In genomic region chr19:41305923-41306322, GRCh38 we compare ENCODE assay signal across 14 cellular contexts. TPM values are rescaled to one million over a fixed set of nuclear protein-coding genes. Genes with fewer than 3 reads are reported as not detected.
DNase-seq lines count a peak whose midpoint lies in the region; ATAC-seq and TF ChIP-seq lines count a peak whose summit lies in the region.
"Had no signal": no experiment of that assay in that cellular context is flagged by ENCODE, and none has a peak within 500 bp of the region (broad histone marks: within the 10 kb centered on the region; RNA-seq: fewer than 3 reads in every experiment).

No MANE protein-coding gene starts in this region.

- DNase-seq in activated CD8-positive, alpha-beta memory T cell treated with anti-CD3 and anti-CD28 coated beads, Interleukin-2, amount 10 ng/mL, durations not matched to agents 7 days and 5 days = no peak
- DNase-seq in activated CD8-positive, alpha-beta memory T cell treated with anti-CD3 and anti-CD28 coated beads, Interleukin-2, amount 50 U/mL, for 48 hours = no peak
- DNase-seq: left ventricle myocardium superior, NCI-H2029 treated with DMSO at 0.1 percent for 48 hours, NCI-H774, RPMI8226, substantia nigra, T1000 had no signal

- H3K9me3 Mint-ChIP-seq in activated CD8-positive, alpha-beta memory T cell treated with anti-CD3 and anti-CD28 coated beads, Interleukin-2, amount 10 ng/mL, durations not matched to agents 7 days and 5 days (ENCODE audit: low read depth) = no peaks in the 10 kb centered on the region
- H3K9me3 Mint-ChIP-seq in dendritic cell treated with granulocyte-macrophage colony-stimulating factor and Interleukin-4, amounts not matched to agents 40 ng/mL and 50 ng/mL, for 4 days = no peaks in the 10 kb centered on the region
- no peaks in the 10 kb centered on the region for H3K9me3 Mint-ChIP-seq in stimulated activated memory B cell treated with anti-CD40 and anti-IgM and Interleukin-4, amounts not matched to agents 10 μg/mL and 1 μg/mL and 100 μg/mL, for 72 hours

- intact Hi-C loops in dendritic cell treated with granulocyte-macrophage colony-stimulating factor and Interleukin-4, amounts not matched to agents 40 ng/mL and 50 ng/mL, for 4 days (cut with micrococcal nuclease) = loop anchor here (5.0 kb wide), 1 partner anchor 149 kb away; no protein-coding TSS in a partner anchor

- no peaks in the 10 kb centered on the region for H3K9me3 ChIP-seq in Loucy (ENCODE audit: insufficient read depth, low read depth, low read length)

- peaks cover 32% of the 10 kb centered on the region for H4K20me1 ChIP-seq in Loucy (ENCODE audit: insufficient read depth, low read length, poor library complexity, severe bottlenecking)

- no peak overlapping the region for H3K4me3 ChIP-seq in Loucy (ENCODE audit: low read length, poor library complexity, severe bottlenecking)

- no peaks in the 10 kb centered on the region for H3K9me2 ChIP-seq in Loucy (replicated peaks; ENCODE audit: low read depth, low read length)

- no peak for ATAC-seq in activated CD8-positive, alpha-beta memory T cell treated with anti-CD3 and anti-CD28 coated beads, Interleukin-2, amount 10 ng/mL, durations not matched to agents 7 days and 5 days
- no peak for ATAC-seq in stimulated activated memory B cell treated with anti-CD40 and anti-IgM and Interleukin-4, amounts not matched to agents 10 μg/mL and 1 μg/mL and 100 μg/mL, for 72 hours
- ATAC-seq in GM19351 (IDR thresholded peaks at IDR 0.05; ENCODE audit: unreplicated experiment) (no peak), HG02610 (IDR thresholded peaks at IDR 0.05; ENCODE audit: unreplicated experiment) (no peak), HG03025 (IDR thresholded peaks at IDR 0.05; ENCODE audit: low FRiP score, unreplicated experiment) (no peak)
- ATAC-seq: left ventricle myocardium superior had no signal

- H2AFZ ChIP-seq in Loucy (ENCODE audit: low read length) = no peak overlapping the region

- peaks cover 87% of the 10 kb centered on the region for H3K4me1 Mint-ChIP-seq in activated CD8-positive, alpha-beta memory T cell treated with anti-CD3 and anti-CD28 coated beads, Interleukin-2, amount 10 ng/mL, durations not matched to agents 7 days and 5 days
- H3K4me1 Mint-ChIP-seq in dendritic cell treated with granulocyte-macrophage colony-stimulating factor and Interleukin-4, amounts not matched to agents 40 ng/mL and 50 ng/mL, for 4 days (ENCODE audit: low read depth) = peaks cover 74% of the 10 kb centered on the region
- H3K4me1 Mint-ChIP-seq in stimulated activated memory B cell treated with anti-CD40 and anti-IgM and Interleukin-4, amounts not matched to agents 10 μg/mL and 1 μg/mL and 100 μg/mL, for 72 hours = peaks cover 71% of the 10 kb centered on the region

- peak overlapping the region; percentile 68 for H3K4me2 ChIP-seq in Loucy (ENCODE audit: low read depth, low read length, poor library complexity, severe bottlenecking)

- peak overlapping the region; percentile 94 for H3K27ac Mint-ChIP-seq in activated CD8-positive, alpha-beta memory T cell treated with anti-CD3 and anti-CD28 coated beads, Interleukin-2, amount 10 ng/mL, durations not matched to agents 7 days and 5 days
- H3K27ac Mint-ChIP-seq in dendritic cell treated with granulocyte-macrophage colony-stimulating factor and Interleukin-4, amounts not matched to agents 40 ng/mL and 50 ng/mL, for 4 days = peak overlapping the region; percentile 98
- peak overlapping the region; percentile 99 for H3K27ac Mint-ChIP-seq in stimulated activated memory B cell treated with anti-CD40 and anti-IgM and Interleukin-4, amounts not matched to agents 10 μg/mL and 1 μg/mL and 100 μg/mL, for 72 hours

- peaks cover 6% of the 10 kb centered on the region; the same call in 1 of the 2 replicates for H3F3A ChIP-seq in Loucy (ENCODE audit: low read depth)

- no peak overlapping the region for H3K9ac ChIP-seq in Loucy (ENCODE audit: low read depth, low read length, poor library complexity, severe bottlenecking)

- no peak for TF ChIP-seq CTCF in Loucy (conservative IDR thresholded peaks at IDR 0.05; ENCODE audit: low read length)

- CTCF ChIA-PET in activated CD8-positive, alpha-beta memory T cell treated with anti-CD3 and anti-CD28 coated beads, Interleukin-2, amount 10 ng/mL, durations not matched to agents 7 days and 5 days (lab: Charles Lee) = interaction anchor here (0.7 to 11.7 kb wide), 4 partner anchors 17 to 50 kb away, joined by 3 to 110 read pairs (median 4); partner anchors contain the start of gene HNRNPUL1

- no peaks in the 10 kb centered on the region for H3K27me3 Mint-ChIP-seq in activated CD8-positive, alpha-beta memory T cell treated with anti-CD3 and anti-CD28 coated beads, Interleukin-2, amount 10 ng/mL, durations not matched to agents 7 days and 5 days
- no peaks in the 10 kb centered on the region for H3K27me3 Mint-ChIP-seq in dendritic cell treated with granulocyte-macrophage colony-stimulating factor and Interleukin-4, amounts not matched to agents 40 ng/mL and 50 ng/mL, for 4 days
- H3K27me3 Mint-ChIP-seq in stimulated activated memory B cell treated with anti-CD40 and anti-IgM and Interleukin-4, amounts not matched to agents 10 μg/mL and 1 μg/mL and 100 μg/mL, for 72 hours = no peaks in the 10 kb centered on the region

- peaks cover 14% of the 10 kb centered on the region for H3K79me2 ChIP-seq in Loucy (ENCODE audit: insufficient read depth, low read length)

- H3K4me3 Mint-ChIP-seq in activated CD8-positive, alpha-beta memory T cell treated with anti-CD3 and anti-CD28 coated beads, Interleukin-2, amount 10 ng/mL, durations not matched to agents 7 days and 5 days = peak overlapping the region; percentile 60
- H3K4me3 Mint-ChIP-seq in dendritic cell treated with granulocyte-macrophage colony-stimulating factor and Interleukin-4, amounts not matched to agents 40 ng/mL and 50 ng/mL, for 4 days = no peak overlapping the region
- H3K4me3 Mint-ChIP-seq in stimulated activated memory B cell treated with anti-CD40 and anti-IgM and Interleukin-4, amounts not matched to agents 10 μg/mL and 1 μg/mL and 100 μg/mL, for 72 hours = no peak overlapping the region

- H3K4me1 ChIP-seq in Loucy (ENCODE audit: insufficient read depth, low read length, poor library complexity, severe bottlenecking) = peaks cover 39% of the 10 kb centered on the region

- H3K36me3 ChIP-seq in Loucy (ENCODE audit: insufficient read depth, low read length) = peaks cover 71% of the 10 kb centered on the region

- H3K27me3 ChIP-seq in Loucy (ENCODE audit: insufficient read depth, low read length, poor library complexity, severe bottlenecking) = no peaks in the 10 kb centered on the region

- peaks cover 56% of the 10 kb centered on the region for H3K36me3 Mint-ChIP-seq in activated CD8-positive, alpha-beta memory T cell treated with anti-CD3 and anti-CD28 coated beads, Interleukin-2, amount 10 ng/mL, durations not matched to agents 7 days and 5 days
- peaks cover 84% of the 10 kb centered on the region for H3K36me3 Mint-ChIP-seq in dendritic cell treated with granulocyte-macrophage colony-stimulating factor and Interleukin-4, amounts not matched to agents 40 ng/mL and 50 ng/mL, for 4 days (ENCODE audit: low read depth)
- H3K36me3 Mint-ChIP-seq in stimulated activated memory B cell treated with anti-CD40 and anti-IgM and Interleukin-4, amounts not matched to agents 10 μg/mL and 1 μg/mL and 100 μg/mL, for 72 hours = peaks cover 52% of the 10 kb centered on the region

RNA-seq across cellular contexts. Expression of gene CCDC97, which starts 4.0 kb away (rescaled TPM):
- 10 to 100 TPM; 42.9 to 43.5 TPM for total RNA-seq in activated CD8-positive, alpha-beta memory T cell treated with anti-CD3 and anti-CD28 coated beads, Interleukin-2, amount 10 ng/mL, durations not matched to agents 7 days and 5 days

RNA-seq across cellular contexts. Expression of gene HNRNPUL1, which starts 41.8 kb away (rescaled TPM):
- 100 to 1,000 TPM; 342 to 348 TPM for total RNA-seq in activated CD8-positive, alpha-beta memory T cell treated with anti-CD3 and anti-CD28 coated beads, Interleukin-2, amount 10 ng/mL, durations not matched to agents 7 days and 5 days

RNA-seq across cellular contexts. Expression of gene TGFB1, which starts 47.8 kb away (rescaled TPM):
- total RNA-seq in activated CD8-positive, alpha-beta memory T cell treated with anti-CD3 and anti-CD28 coated beads, Interleukin-2, amount 10 ng/mL, durations not matched to agents 7 days and 5 days = 100 to 1,000 TPM; 171 to 179 TPM

RNA-seq across cellular contexts. Expression of gene B9D2, which starts 58.0 kb away (rescaled TPM):
- 1 to 10 TPM; 8.2 to 9.3 TPM for total RNA-seq in activated CD8-positive, alpha-beta memory T cell treated with anti-CD3 and anti-CD28 coated beads, Interleukin-2, amount 10 ng/mL, durations not matched to agents 7 days and 5 days
